In the genomic region with DNA sequence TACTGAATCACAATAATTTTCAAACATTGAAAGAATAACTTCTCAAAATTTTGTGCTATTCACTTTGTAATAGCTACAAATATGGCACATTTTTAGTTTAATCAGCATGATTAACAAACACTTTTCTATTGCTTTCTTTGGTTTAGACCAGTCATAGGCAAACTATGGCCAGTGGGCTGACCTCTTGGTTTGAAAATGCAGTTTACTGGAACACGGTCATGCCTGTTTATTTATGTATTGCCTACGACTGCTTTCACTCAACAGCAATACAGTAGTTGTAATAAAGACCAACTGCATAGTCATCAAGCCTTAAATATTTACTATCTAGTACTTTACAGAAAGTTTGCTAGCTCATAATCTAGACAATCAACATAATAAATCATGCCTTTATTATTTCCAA, we compare ENCODE assay signal across 11 cellular contexts.
"Had no signal": no experiment of that assay in that cellular context is flagged by ENCODE, and none has a peak within 500 bp of the region (broad histone marks: within the 10 kb centered on the region; RNA-seq: fewer than 3 reads in every experiment).

No MANE protein-coding gene starts in this region.

- H3K27ac ChIP-seq: coronary artery, sigmoid colon, thoracic aorta, upper lobe of left lung had no signal

- H3K9me3 ChIP-seq: sigmoid colon, thoracic aorta, upper lobe of left lung had no signal

- H3K4me3 ChIP-seq: coronary artery, sigmoid colon, thoracic aorta, upper lobe of left lung had no signal

- ATAC-seq: naive thymus-derived CD8-positive, alpha-beta T cell; stimulated activated naive B cell treated with anti-CD40 and anti-IgM and Interleukin-4, amounts not matched to agents 10 μg/mL and 1 μg/mL and 100 μg/mL, for 72 hours had no signal

- H3K4me1 ChIP-seq: upper lobe of left lung had no signal

- FAIRE-seq: TTC549 had no signal

- DNase-seq: activated CD4-positive, alpha-beta T cell treated with anti-CD3 and anti-CD28 coated beads, Interleukin-2, amount 50 U/mL, for 4 hours; activated gamma-delta T cell; amniotic stem cell; mesendoderm; naive thymus-derived CD8-positive, alpha-beta T cell; sigmoid colon; stimulated activated naive B cell treated with anti-CD40 and anti-IgM and Interleukin-4, amounts not matched to agents 10 μg/mL and 1 μg/mL and 100 μg/mL, for 72 hours; upper lobe of left lung had no signal

- H3K27me3 ChIP-seq: sigmoid colon, upper lobe of left lung had no signal

- H3K36me3 ChIP-seq: sigmoid colon, thoracic aorta, upper lobe of left lung had no signal
